8 cellular contexts compared by ENCODE assay signal in genomic region chr2:191165190-191165643, GRCh38. TPM values are rescaled to one million over a fixed set of nuclear protein-coding genes. Genes with fewer than 3 reads are reported as not detected.
DNase-seq lines count a peak whose midpoint lies in the region; ATAC-seq, FAIRE-seq and TF ChIP-seq lines count a peak whose summit lies in the region.

No MANE protein-coding gene starts in this region.

- H3K4me1 ChIP-seq in Panc1 (ENCODE audit: control insufficient read depth, insufficient read depth, low read length) = peaks cover 18% of the 10 kb centered on the region
- peaks cover 20% of the 10 kb centered on the region for H3K4me1 ChIP-seq in vagina

- H3K4me3 ChIP-seq in Panc1 (ENCODE audit: low read depth in 2 of 2, low read length in 2 of 2) (no peak overlapping the region), coronary artery (no peak overlapping the region), vagina (no peak overlapping the region)

- DNase-seq in DMS114 treated with DMSO at 0.1 percent for 48 hours (lab: John Stamatoyannopoulos, UW; ENCODE audit: unreplicated experiment) = peak; percentile 40
- DNase-seq in GM19239 (ENCODE audit: insufficient read length, low spot score) = no peak
- DNase-seq in Panc1 (ENCODE audit: low read depth, low spot score) = peak; percentile 54
- DNase-seq in coronary artery (ENCODE audit: low spot score) = no peak
- DNase-seq in lung microvascular endothelial cell (ENCODE audit: low read depth in 2 of 2) = peak; percentile 49 to 75
- DNase-seq in vagina (ENCODE audit: extremely low spot score in 2 of 2) = no peak

- intact Hi-C loops in Panc1 (cut with micrococcal nuclease; ENCODE audit: unreplicated experiment) = loop anchor here (1.0 to 10.0 kb wide), 3 partner anchors 220 to 356 kb away; no protein-coding TSS in a partner anchor
- intact Hi-C loops in vagina (cut with DNase I) = loop anchor here (5.0 to 10.0 kb wide), 3 partner anchors 72 to 1000 kb away; no protein-coding TSS in a partner anchor

- no peaks in the 10 kb centered on the region for H3K9me3 ChIP-seq in Panc1 (ENCODE audit: control insufficient read depth, insufficient read depth, low read depth, low read length)
- no peaks in the 10 kb centered on the region for H3K9me3 ChIP-seq in vagina

- TF ChIP-seq CTCF in Panc1 (IDR thresholded peaks at IDR 0.05) (peak; percentile 66; the same call in 1 of the 2 replicates), coronary artery (IDR thresholded peaks at IDR 0.05) (peak; percentile 41), vagina (IDR thresholded peaks at IDR 0.05) (peak; percentile 28 to 73 (median 60))

- H3K27me3 ChIP-seq in Panc1 (ENCODE audit: control insufficient read depth, insufficient read depth, low read length) (no peaks in the 10 kb centered on the region), vagina (no peaks in the 10 kb centered on the region)

- no peak for TF ChIP-seq POLR2A in vagina (IDR thresholded peaks at IDR 0.05)

- FAIRE-seq in GM19239 (lab: Jason Lieb, UNC) = peak; percentile 90

- peak; percentile 77 for ATAC-seq in HG03460 (IDR thresholded peaks at IDR 0.05; ENCODE audit: unreplicated experiment)
- peak; percentile 85 for ATAC-seq in Panc1
- no peak for ATAC-seq in HG02970 (IDR thresholded peaks at IDR 0.05; ENCODE audit: low FRiP score, unreplicated experiment)

- CTCF ChIA-PET in Panc1 (lab: Charles Lee) = interaction anchor here (0.6 to 1.0 kb wide), 2 partner anchors 13 to 113 kb away, joined by 3 read pairs; no protein-coding TSS in a partner anchor

- H3K27ac ChIP-seq in Panc1 (ENCODE audit: low read length) (peak overlapping the region; percentile 60; the same call in 1 of the 2 replicates), coronary artery (no peak overlapping the region), vagina (no peak overlapping the region)

- POLR2A ChIA-PET in Panc1 (lab: Charles Lee) = no interaction called here

- in situ Hi-C loops in Panc1 (cut with HindIII; ENCODE audit: low pct_unique_long_range_greater_than_20kb, low sequenced_read_pairs) = no loop called here

- no TSS peak for BruUV-seq in Panc1 (replicated peaks; lab: Mats Ljungman, UMichigan)

- H3K36me3 ChIP-seq in Panc1 (ENCODE audit: control insufficient read depth, insufficient read depth, low read length) (no peaks in the 10 kb centered on the region), vagina (no peaks in the 10 kb centered on the region)

RNA-seq across cellular contexts. Expression of gene STAT4, which starts 14.4 kb away (rescaled TPM):
- total RNA-seq in Panc1 (2021; ENCODE audit: unreplicated experiment) = 0.05 TPM
- not detected for polyA plus RNA-seq in Panc1 (2012; ENCODE audit: insufficient read length)
- total RNA-seq in lung microvascular endothelial cell = 0.22 and 0.40 TPM in 2 replicates
- 9.1 TPM for total RNA-seq in vagina

Comparison
In these comparisons a context has a peak if more than half of its experiments do, and no peak if none do; other contexts are left out.
1. DNase-seq: peak in DMS114 treated with DMSO at 0.1 percent for 48 hours (single experiment), Panc1 (single experiment) and lung microvascular endothelial cell (2 of 2); none in GM19239 (single experiment), coronary artery (single experiment) and vagina (0 of 2).
2. Peak in every context shown above with its lines, with median percentiles within 50 percentile points of each other: CTCF ChIP-seq.